8 cellular contexts compared by ENCODE assay signal in the genomic region with DNA sequence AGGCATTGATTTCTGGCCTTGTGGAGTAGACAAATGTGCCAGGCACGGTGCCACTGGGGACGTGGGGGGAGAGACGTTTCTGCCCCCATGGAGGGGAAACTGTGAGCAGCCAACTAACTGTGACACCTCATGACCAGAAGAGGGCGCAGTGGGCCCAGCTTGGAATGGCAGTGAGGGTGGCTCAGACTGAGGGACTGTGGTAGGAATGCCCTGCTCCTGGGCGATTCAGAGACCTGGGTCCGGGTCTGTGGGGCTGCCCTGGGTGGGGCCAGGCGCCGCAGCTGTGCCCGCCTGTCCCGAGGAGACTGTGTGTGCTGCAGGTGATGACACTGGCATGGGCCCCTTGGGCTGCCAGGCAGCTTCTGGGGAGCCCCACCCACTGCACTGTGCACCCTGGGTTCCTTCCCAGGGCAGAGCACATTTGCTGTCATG. TPM values are rescaled to one million over a fixed set of nuclear protein-coding genes. Genes with fewer than 3 reads are reported as not detected.
A peak's percentile ranks its signal among the peaks of the same experiment; 100 is the strongest.
DNase-seq lines count a peak whose midpoint lies in the region; ATAC-seq and TF ChIP-seq lines count a peak whose summit lies in the region.

No MANE protein-coding gene starts in this region.

- no peak overlapping the region for H3K9ac ChIP-seq in MM.1S (ENCODE audit: low read length)

- no peaks in the 10 kb centered on the region for H3K27me3 Mint-ChIP-seq in T-cell

- H3K9me3 Mint-ChIP-seq in T-cell, result no peaks in the 10 kb centered on the region

- H3K36me3 Mint-ChIP-seq in T-cell, result peaks cover 10% of the 10 kb centered on the region

- DNase-seq in BJ (ENCODE audit: low read depth) (no peak), MM.1S (peak; percentile 10), T-cell (peak; percentile 24 to 67 (median 58)), ascending aorta (ENCODE audit: low spot score in 2 of 2) (peak in 1 of 2 donors; percentile 72), hepatocyte (ENCODE audit: low spot score) (peak; percentile 84), A172 (ENCODE audit: low spot score) (no peak)
- DNase-seq in stimulated activated CD4-positive, alpha-beta T cell treated with anti-CD3 and anti-CD28 coated beads, Interleukin-12 subunit alpha, Interleukin-12 subunit beta, amount 100 ng/mL, for 24 hours (ENCODE audit: low read depth in 2 of 2), result peak; percentile 33 to 50

- H3K27ac ChIP-seq in MM.1S (ENCODE audit: low read length) (no peak overlapping the region), ascending aorta (no peak overlapping the region), hepatocyte (no peak overlapping the region)

- no peak overlapping the region for H2AFZ ChIP-seq in MM.1S (ENCODE audit: low read length)
- no peak overlapping the region for H2AFZ ChIP-seq in hepatocyte

- ATAC-seq in GM19351 (IDR thresholded peaks at IDR 0.05; ENCODE audit: unreplicated experiment) (peak; percentile 90), T-cell (replicated peaks in 1 of 4) (peak; percentile 83 to 89 (median 86))

- H3K9me2 ChIP-seq in MM.1S (replicated peaks; ENCODE audit: insufficient read depth, low read length), result no peaks in the 10 kb centered on the region
- no peaks in the 10 kb centered on the region for H3K9me2 ChIP-seq in hepatocyte (replicated peaks; ENCODE audit: insufficient read depth)

- H3K4me1 Mint-ChIP-seq in T-cell, result peaks cover 17 to 28% (median 25%) of the 10 kb centered on the region in 3 donors

- TF ChIP-seq CTCF in BJ (IDR thresholded peaks at IDR 0.05; ENCODE audit: insufficient read depth, low read depth, low read length), result peak; percentile 87
- peak; percentile 60 for TF ChIP-seq CTCF in MM.1S (IDR thresholded peaks at IDR 0.05; ENCODE audit: low read length)
- peak; percentile 41 to 72 (median 49) for TF ChIP-seq CTCF in ascending aorta (IDR thresholded peaks at IDR 0.05)
- TF ChIP-seq CTCF in hepatocyte (IDR thresholded peaks at IDR 0.05; ENCODE audit: poor library complexity), result peak; percentile 76

- CTCF ChIA-PET in BJ (lab: Yijun Ruan, JAX) (interaction anchor here (0.6 to 10.1 kb wide), 37 partner anchors 8 to 1285 kb away, joined by 3 to 123 read pairs (median 4); no protein-coding TSS in a partner anchor), T-cell (lab: Charles Lee) (interaction anchor here (2.6 to 4.4 kb wide), 3 partner anchors 262 to 270 kb away, joined by 7 to 29 read pairs (median 12); no protein-coding TSS in a partner anchor)

- no peak overlapping the region for H3K4me3 ChIP-seq in BJ (ENCODE audit: low read depth, low read length)
- no peak overlapping the region for H3K4me3 ChIP-seq in MM.1S (ENCODE audit: low read length)
- no peak overlapping the region for H3K4me3 ChIP-seq in ascending aorta
- no peak overlapping the region for H3K4me3 ChIP-seq in hepatocyte

- H3K27ac Mint-ChIP-seq in T-cell, result no peak overlapping the region

- no peaks in the 10 kb centered on the region for H3K4me1 ChIP-seq in MM.1S (ENCODE audit: low read length)
- no peaks in the 10 kb centered on the region for H3K4me1 ChIP-seq in ascending aorta
- H3K4me1 ChIP-seq in hepatocyte (ENCODE audit: insufficient read depth), result peaks cover 46% of the 10 kb centered on the region

- WGBS in hepatocyte (ENCODE audit: low lambda C conversion rate, missing lambda C conversion rate), result 31% methylated on average over 10 of the region's 10 CpGs

- H3K9me3 ChIP-seq in MM.1S (replicated peaks; ENCODE audit: insufficient read depth, low read length) (no peaks in the 10 kb centered on the region), ascending aorta (no peaks in the 10 kb centered on the region), hepatocyte (ENCODE audit: low read depth) (no peaks in the 10 kb centered on the region)

- H3K79me2 ChIP-seq in MM.1S (ENCODE audit: low read length), result no peaks in the 10 kb centered on the region
- H3K79me2 ChIP-seq in hepatocyte, result peaks cover 56% of the 10 kb centered on the region

- peaks cover 3% of the 10 kb centered on the region for H3K36me3 ChIP-seq in BJ (ENCODE audit: control insufficient read depth, insufficient read depth, low read length)
- no peaks in the 10 kb centered on the region for H3K36me3 ChIP-seq in MM.1S (replicated peaks; ENCODE audit: insufficient read depth, low read length)
- H3K36me3 ChIP-seq in ascending aorta, result peaks cover 0 to 9% of the 10 kb centered on the region in 2 donors
- H3K36me3 ChIP-seq in hepatocyte (replicated peaks; ENCODE audit: insufficient read depth, low read depth), result no peaks in the 10 kb centered on the region

- H3K4me2 ChIP-seq in MM.1S (ENCODE audit: low read depth, low read length), result no peak overlapping the region
- H3K4me2 ChIP-seq in hepatocyte, result no peak overlapping the region

- H3K27me3 ChIP-seq in BJ (ENCODE audit: control insufficient read depth, insufficient read depth, low read length) (no peaks in the 10 kb centered on the region), MM.1S (replicated peaks; ENCODE audit: insufficient read depth, low read length) (no peaks in the 10 kb centered on the region), ascending aorta (no peaks in the 10 kb centered on the region), hepatocyte (no peaks in the 10 kb centered on the region)

- no peaks in the 10 kb centered on the region for H3F3A ChIP-seq in MM.1S (ENCODE audit: insufficient read depth, low read length)

- POLR2A ChIA-PET in BJ (lab: Charles Lee) (no interaction called here), T-cell (lab: Charles Lee) (no interaction called here)

- no peaks in the 10 kb centered on the region for H4K20me1 ChIP-seq in MM.1S (ENCODE audit: insufficient read depth, low read length)
- no peaks in the 10 kb centered on the region for H4K20me1 ChIP-seq in hepatocyte (ENCODE audit: insufficient read depth, poor library complexity, severe bottlenecking)

- no peak overlapping the region for H3K4me3 Mint-ChIP-seq in T-cell

- intact Hi-C loops in ascending aorta (cut with DNase I), result loop anchor here (5.0 kb wide), 2 partner anchors 269 to 1244 kb away; no protein-coding TSS in a partner anchor

RNA-seq across cellular contexts. Expression of gene WDR25, which starts 7.5 kb away (rescaled TPM):
- polyA plus RNA-seq in BJ (2011; rRNA removed) (18.2 and 27.4 TPM in 2 replicates), hepatocyte (19.7 and 22.8 TPM in 2 replicates)
- 13.3 and 18.8 TPM in 2 replicates for polyA minus RNA-seq in BJ (2011; rRNA and poly(A)+ RNA removed)
- total RNA-seq in T-cell (1 to 10 TPM; 5.7 to 9.7 (median 7.2) TPM), ascending aorta (21.0 TPM), hepatocyte (14.1 and 18.7 TPM in 2 replicates)
- total RNA-seq in A172 (2014; rRNA removed; shearing (Covaris generic)), result 11.2 and 12.9 TPM in 2 replicates

Comparison
In these comparisons a context has a peak if more than half of its experiments do, and no peak if none do; other contexts are left out.
1. DNase-seq: peak in MM.1S (single experiment), T-cell (34 of 34), hepatocyte (single experiment) and stimulated activated CD4-positive, alpha-beta T cell treated with anti-CD3 and anti-CD28 coated beads, Interleukin-12 subunit alpha, Interleukin-12 subunit beta, amount 100 ng/mL, for 24 hours (2 of 2); none in BJ (single experiment) and A172 (single experiment).
2. Peak in every context shown above with its lines, with median percentiles within 50 percentile points of each other: CTCF ChIP-seq.